18 cellular contexts compared by ENCODE assay signal in the genomic region with DNA sequence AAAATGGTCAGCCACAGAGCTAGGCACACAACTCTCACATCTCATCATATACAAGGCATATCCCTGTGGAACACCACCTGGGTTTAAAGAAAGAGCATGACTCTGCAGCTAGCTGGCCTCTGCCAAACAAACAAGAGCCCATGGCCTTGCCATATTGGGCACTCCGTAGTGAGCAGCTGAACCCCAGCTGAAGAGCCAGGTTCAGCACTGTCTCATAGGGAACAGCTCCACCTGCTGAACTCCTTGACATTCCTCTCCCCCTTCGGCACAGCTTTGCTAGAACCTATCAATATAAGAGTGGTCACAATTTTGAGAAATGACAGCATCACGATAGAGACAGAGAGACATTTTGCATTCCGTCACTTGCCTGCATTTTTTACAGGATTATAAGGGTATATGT. TPM values are rescaled to one million over a fixed set of nuclear protein-coding genes. Genes with fewer than 3 reads are reported as not detected.
DNase-seq lines count a peak whose midpoint lies in the region; ATAC-seq and TF ChIP-seq lines count a peak whose summit lies in the region.
"Had no signal": no experiment of that assay in that cellular context is flagged by ENCODE, and none has a peak within 500 bp of the region (broad histone marks: within the 10 kb centered on the region; RNA-seq: fewer than 3 reads in every experiment).

No MANE protein-coding gene starts in this region.

- H3F3A ChIP-seq in Loucy (ENCODE audit: low read depth), result no peaks in the 10 kb centered on the region

- H3K9me3 Mint-ChIP-seq in brain (peaks cover 0 to 2% (median 0%) of the 10 kb centered on the region in 5 experiments), nephron (peaks cover under 1% of the 10 kb centered on the region)

- intact Hi-C loops in vagina (cut with DNase I), result no loop called here

- H3K27ac ChIP-seq in vagina, result no peak overlapping the region
- H3K27ac ChIP-seq: coronary artery, thoracic aorta had no signal

- H3K4me3 Mint-ChIP-seq in brain (no peak overlapping the region), nephron (no peak overlapping the region)
- H3K4me3 Mint-ChIP-seq: naive thymus-derived CD4-positive, alpha-beta T cell had no signal

- no peaks in the 10 kb centered on the region for H4K20me1 ChIP-seq in Loucy (ENCODE audit: insufficient read depth, low read length, poor library complexity, severe bottlenecking)

- no peak overlapping the region for H2AFZ ChIP-seq in Loucy (ENCODE audit: low read length)

- ATAC-seq in esophagus mucosa (no peak), GM21381 (IDR thresholded peaks at IDR 0.05; ENCODE audit: unreplicated experiment) (no peak)
- ATAC-seq: left ventricle myocardium superior; naive thymus-derived CD4-positive, alpha-beta T cell had no signal

- H3K79me2 ChIP-seq in Loucy (ENCODE audit: insufficient read depth, low read length), result no peaks in the 10 kb centered on the region

- no peak for TF ChIP-seq POLR2A in vagina (IDR thresholded peaks at IDR 0.05)

- H3K27me3 ChIP-seq in Loucy (ENCODE audit: insufficient read depth, low read length, poor library complexity, severe bottlenecking) (no peaks in the 10 kb centered on the region), vagina (no peaks in the 10 kb centered on the region)

- no peaks in the 10 kb centered on the region for H3K9me2 ChIP-seq in Loucy (replicated peaks; ENCODE audit: low read depth, low read length)

- H3K9me3 ChIP-seq in Loucy (ENCODE audit: insufficient read depth, low read depth, low read length), result no peaks in the 10 kb centered on the region
- no peaks in the 10 kb centered on the region for H3K9me3 ChIP-seq in vagina
- H3K9me3 ChIP-seq: thoracic aorta had no signal

- H3K4me1 ChIP-seq in Loucy (ENCODE audit: insufficient read depth, low read length, poor library complexity, severe bottlenecking) (peaks cover 30% of the 10 kb centered on the region), vagina (no peaks in the 10 kb centered on the region)

- H3K4me3 ChIP-seq in GM12865 (ENCODE audit: low read depth, low read length), result no peak overlapping the region
- no peak overlapping the region for H3K4me3 ChIP-seq in Loucy (ENCODE audit: low read length, poor library complexity, severe bottlenecking)
- no peak overlapping the region for H3K4me3 ChIP-seq in vagina
- H3K4me3 ChIP-seq: coronary artery, thoracic aorta had no signal

- DNase-seq in GM12865 (ENCODE audit: low read depth) (peak; percentile 32), Ammon's horn (ENCODE audit: low spot score) (no peak), vagina (ENCODE audit: extremely low spot score in 2 of 2) (no peak)
- DNase-seq: DMS 273 treated with DMSO at 0.1 percent for 48 hours; left ventricle myocardium superior; naive thymus-derived CD4-positive, alpha-beta T cell; NCI-H1436 treated with DMSO at 0.1 percent for 48 hours; NCI-H226; stimulated activated CD4-positive, alpha-beta T cell treated with anti-CD3 and anti-CD28 coated beads, Interleukin-2, amount 100 ng/mL, for 24 hours; SW 1271 had no signal

- no peak overlapping the region for H3K4me2 ChIP-seq in Loucy (ENCODE audit: low read depth, low read length, poor library complexity, severe bottlenecking)

- TF ChIP-seq CTCF in GM12865 (IDR thresholded peaks at IDR 0.05; ENCODE audit: insufficient read depth, low read depth, low read length, missing control alignments) (no peak), Loucy (conservative IDR thresholded peaks at IDR 0.05; ENCODE audit: low read length) (peak; percentile 46), brain (conservative IDR thresholded peaks at IDR 0.05) (peak; percentile 35 to 45), nephron (IDR thresholded peaks at IDR 0.05; ENCODE audit: unreplicated experiment in 3 of 3) (peak in 2 of 3 experiments; percentile 11 to 38), vagina (IDR thresholded peaks at IDR 0.05) (no peak)

- no peaks in the 10 kb centered on the region for H3K27me3 Mint-ChIP-seq in brain
- H3K27me3 Mint-ChIP-seq in nephron (ENCODE audit: low read depth), result peaks cover 11% of the 10 kb centered on the region

- H3K27ac Mint-ChIP-seq in brain (peak overlapping the region in 1 of 5 experiments; percentile 4), nephron (no peak overlapping the region)
- H3K27ac Mint-ChIP-seq: naive thymus-derived CD4-positive, alpha-beta T cell had no signal

- no peak overlapping the region for H3K9ac ChIP-seq in Loucy (ENCODE audit: low read depth, low read length, poor library complexity, severe bottlenecking)

- H3K36me3 ChIP-seq in Loucy (ENCODE audit: insufficient read depth, low read length), result no peaks in the 10 kb centered on the region
- no peaks in the 10 kb centered on the region for H3K36me3 ChIP-seq in vagina
- H3K36me3 ChIP-seq: thoracic aorta had no signal

- H3K36me3 Mint-ChIP-seq in brain, result no peaks in the 10 kb centered on the region
- no peaks in the 10 kb centered on the region for H3K36me3 Mint-ChIP-seq in nephron (ENCODE audit: low read depth)
- H3K36me3 Mint-ChIP-seq: naive thymus-derived CD4-positive, alpha-beta T cell had no signal

- H3K4me1 Mint-ChIP-seq in brain (peaks cover 14% of the 10 kb centered on the region), nephron (no peaks in the 10 kb centered on the region)
- H3K4me1 Mint-ChIP-seq: naive thymus-derived CD4-positive, alpha-beta T cell had no signal

RNA-seq across cellular contexts. Expression of a gene that starts 20.0 kb away (rescaled TPM):
- polyA plus RNA-seq in brain (ENCODE audit: insufficient read depth, low read depth, low replicate concordance), result 0.71 TPM
- total RNA-seq in esophagus mucosa, result 0.12 TPM
- 5.9 TPM for total RNA-seq in vagina
- total RNA-seq: naive thymus-derived CD4-positive, alpha-beta T cell; renal cortical epithelial cell had no signal
- polyA plus RNA-seq: naive thymus-derived CD4-positive, alpha-beta T cell had no signal

Comparison
In these comparisons a context has a peak if more than half of its experiments do, and no peak if none do; other contexts are left out.
1. CTCF ChIP-seq: peak in Loucy (single experiment), brain (2 of 2) and nephron (2 of 3); none in GM12865 (single experiment) and vagina (0 of 3).